Comparison of ENCODE assay signal across 1 cellular context in the genomic region with DNA sequence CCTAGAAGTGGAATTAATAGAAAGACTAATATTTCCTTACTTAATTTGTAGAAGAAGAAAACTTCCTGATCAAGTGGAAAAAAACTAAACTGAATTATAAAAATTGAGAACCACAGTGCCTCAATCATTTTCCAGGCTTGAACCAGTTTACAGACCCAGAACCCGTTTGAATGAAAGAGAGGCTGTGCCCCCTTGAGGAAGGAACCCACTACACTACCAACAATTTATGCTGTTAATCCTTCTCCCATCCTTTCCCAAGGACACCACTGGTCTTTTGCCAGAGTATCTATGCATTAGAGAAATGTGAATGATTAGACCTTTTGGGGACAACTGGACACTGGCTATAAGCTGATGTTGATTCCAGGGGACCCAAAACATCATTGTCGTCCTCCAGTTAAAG.
TF ChIP-seq lines count a peak whose summit lies in the region.

No MANE protein-coding gene starts in this region.

TF ChIP-seq in H1, 55 proteins besides CTCF, POLR2A, EP300 and RAD21:
- peak; percentile 51; the same call in 1 of the 2 replicates for TF ChIP-seq TEAD4 (IDR thresholded peaks at IDR 0.05; ENCODE audit: low read depth, low read length)
- TF ChIP-seq HDAC2 (IDR thresholded peaks at IDR 0.05; ENCODE audit: borderline replicate concordance in 1 of 2, low read depth in 2 of 2, low read length in 2 of 2), result no peak
TF ChIP-seq in H1: peak in this region for 1.
